ENCODE assay signal across 8 cellular contexts in the genomic region with DNA sequence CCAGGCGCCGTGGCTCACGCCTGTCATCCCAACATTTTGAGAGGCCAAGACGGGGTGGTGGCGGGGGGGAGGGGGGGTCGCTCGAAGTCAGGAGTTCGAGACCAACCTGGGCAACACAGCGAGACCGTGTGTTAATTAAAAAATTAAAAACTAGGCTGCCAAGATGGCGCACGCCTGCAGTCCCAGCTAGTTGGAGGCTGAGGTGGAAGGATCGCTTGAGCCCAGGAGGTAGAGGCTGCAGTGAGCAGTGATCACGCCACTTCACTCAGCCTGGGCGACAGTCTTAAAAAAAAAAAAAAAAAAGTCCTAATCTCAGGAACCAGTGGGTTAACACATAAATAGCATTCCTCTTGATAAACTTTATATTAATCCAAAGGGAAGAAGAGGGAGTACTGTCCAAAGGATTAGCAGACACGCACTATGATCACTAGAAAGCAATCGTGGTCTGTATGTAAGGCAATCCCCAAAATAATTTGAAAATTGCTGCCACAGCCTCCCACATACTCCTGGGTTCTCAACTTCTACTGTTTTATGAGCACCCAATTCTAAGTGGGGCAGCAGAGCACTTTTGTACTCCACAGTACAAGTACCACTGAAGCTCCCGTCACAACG. TPM values are rescaled to one million over a fixed set of nuclear protein-coding genes. Genes with fewer than 3 reads are reported as not detected.
DNase-seq lines count a peak whose midpoint lies in the region; ATAC-seq and TF ChIP-seq lines count a peak whose summit lies in the region.

No MANE protein-coding gene starts in this region.

- H3K27me3 ChIP-seq in fibroblast of lung (ENCODE audit: control insufficient read depth, insufficient read depth, low read length), result peaks cover 18% of the 10 kb centered on the region
- H3K27me3 ChIP-seq in rectal smooth muscle tissue (ENCODE audit: control insufficient read depth, insufficient read depth, low read length), result peaks cover 9% of the 10 kb centered on the region

- H3K4me3 ChIP-seq in SK-N-MC (peak overlapping the region; percentile 100), fibroblast of lung (replicated peaks in 1 of 4; ENCODE audit: control extremely low read depth in 1 of 4, insufficient read depth in 1 of 4, low read depth in 3 of 4, low read length in 4 of 4) (peak overlapping the region; percentile 73 to 99 (median 96)), rectal smooth muscle tissue (ENCODE audit: low read length) (peak overlapping the region; percentile 89)

- DNase-seq in SK-N-MC (ENCODE audit: low read depth, low spot score) (no peak), fibroblast of lung (ENCODE audit: low read depth in 2 of 2) (no peak), ecto neural progenitor cell (ENCODE audit: low spot score) (no peak), GDM1 (lab: John Stamatoyannopoulos, UW) (no peak), GM10266 (ENCODE audit: extremely low spot score) (no peak), NCI-H2196 treated with DMSO at 0.1 percent for 48 hours (lab: John Stamatoyannopoulos, UW; ENCODE audit: unreplicated experiment) (no peak)

- H3K9ac ChIP-seq in SK-N-MC (ENCODE audit: insufficient read length), result peak overlapping the region; percentile 96
- H3K9ac ChIP-seq in fibroblast of lung (ENCODE audit: insufficient read depth, low read length), result peak overlapping the region; percentile 56
- peak overlapping the region; percentile 76 for H3K9ac ChIP-seq in rectal smooth muscle tissue (ENCODE audit: low read length)

- TF ChIP-seq CTCF in fibroblast of lung (conservative IDR thresholded peaks at IDR 0.05 in 1 of 2, IDR thresholded peaks at IDR 0.05 in 1 of 2; ENCODE audit: low read depth in 1 of 2, low read length in 2 of 2) (no peak), GM10266 (IDR thresholded peaks at IDR 0.05; ENCODE audit: control insufficient read depth, insufficient read depth, low read depth, missing control alignments) (no peak)

- H3K9me3 ChIP-seq in SK-N-MC (ENCODE audit: low read depth, low read length) (no peaks in the 10 kb centered on the region), fibroblast of lung (ENCODE audit: control insufficient read depth, insufficient read depth, low read depth, low read length) (no peaks in the 10 kb centered on the region)

- H3K36me3 ChIP-seq in SK-N-MC (ENCODE audit: insufficient read depth, low read length), result peaks cover 10% of the 10 kb centered on the region
- H3K36me3 ChIP-seq in fibroblast of lung (ENCODE audit: control insufficient read depth, insufficient read depth, low read length), result peaks cover 4% of the 10 kb centered on the region
- H3K36me3 ChIP-seq in rectal smooth muscle tissue (ENCODE audit: control insufficient read depth, insufficient read depth, low read length), result peaks cover 3% of the 10 kb centered on the region

- ATAC-seq in GM21526 (IDR thresholded peaks at IDR 0.05; ENCODE audit: low FRiP score, unreplicated experiment), result peak; percentile 12

- H3K4me1 ChIP-seq in fibroblast of lung (ENCODE audit: control insufficient read depth, extremely low read depth, insufficient read depth, low read length) (no peaks in the 10 kb centered on the region), rectal smooth muscle tissue (ENCODE audit: control insufficient read depth, insufficient read depth, low read length) (peaks cover 9% of the 10 kb centered on the region)

- H4K20me1 ChIP-seq in fibroblast of lung (ENCODE audit: control insufficient read depth, extremely low read depth, insufficient read depth, low read length), result no peaks in the 10 kb centered on the region

- H3K79me2 ChIP-seq in fibroblast of lung (ENCODE audit: control insufficient read depth, insufficient read depth, low read length), result peaks cover 13% of the 10 kb centered on the region

- H2AFZ ChIP-seq in fibroblast of lung (ENCODE audit: low read length), result peak overlapping the region; percentile 99

- H3K27ac ChIP-seq in SK-N-MC, result peak overlapping the region; percentile 60
- H3K27ac ChIP-seq in fibroblast of lung (ENCODE audit: insufficient read depth, low read length), result peak overlapping the region; percentile 84
- peak overlapping the region; percentile 87 for H3K27ac ChIP-seq in rectal smooth muscle tissue (ENCODE audit: low read depth, low read length)

- peak overlapping the region; percentile 86 for H3K4me2 ChIP-seq in fibroblast of lung (ENCODE audit: extremely low read depth, insufficient read depth, low read length)

RNA-seq across cellular contexts. Expression of gene PUS3, which starts 0.6 kb away (rescaled TPM):
- 14.0 and 14.9 TPM in 2 replicates for total RNA-seq in fibroblast of lung
- 15.3 and 16.0 TPM in 2 replicates for polyA plus RNA-seq in fibroblast of lung
- 12.2 and 14.1 TPM in 2 replicates for polyA plus RNA-seq in fibroblast of lung (2012)
- 1.7 and 5.4 TPM in 2 replicates for polyA minus RNA-seq in fibroblast of lung (ENCODE audit: low replicate concordance)

RNA-seq across cellular contexts. Expression of gene DDX25, which starts 1.9 kb away (rescaled TPM):
- not detected in 2 replicates for total RNA-seq in fibroblast of lung
- not detected in 2 replicates for polyA plus RNA-seq in fibroblast of lung
- polyA plus RNA-seq in fibroblast of lung (2012), result not detected in 2 replicates
- polyA minus RNA-seq in fibroblast of lung (ENCODE audit: low replicate concordance), result not detected in 2 replicates

RNA-seq across cellular contexts. Expression of gene HYLS1, which starts 15.0 kb away (rescaled TPM):
- 5.6 and 6.3 TPM in 2 replicates for total RNA-seq in fibroblast of lung
- polyA plus RNA-seq in fibroblast of lung, result 6.8 and 11.8 TPM in 2 replicates
- 4.8 and 8.9 TPM in 2 replicates for polyA plus RNA-seq in fibroblast of lung (2012)
- 0.48 and 1.7 TPM in 2 replicates for polyA minus RNA-seq in fibroblast of lung (ENCODE audit: low replicate concordance)

RNA-seq across cellular contexts. Expression of gene VSIG10L2, which starts 43.4 kb away (rescaled TPM):
- not detected in 2 replicates for total RNA-seq in fibroblast of lung
- not detected in 2 replicates for polyA plus RNA-seq in fibroblast of lung
- polyA plus RNA-seq in fibroblast of lung (2012), result not detected in 2 replicates
- not detected in 2 replicates for polyA minus RNA-seq in fibroblast of lung (ENCODE audit: low replicate concordance)
